In the genomic region with DNA sequence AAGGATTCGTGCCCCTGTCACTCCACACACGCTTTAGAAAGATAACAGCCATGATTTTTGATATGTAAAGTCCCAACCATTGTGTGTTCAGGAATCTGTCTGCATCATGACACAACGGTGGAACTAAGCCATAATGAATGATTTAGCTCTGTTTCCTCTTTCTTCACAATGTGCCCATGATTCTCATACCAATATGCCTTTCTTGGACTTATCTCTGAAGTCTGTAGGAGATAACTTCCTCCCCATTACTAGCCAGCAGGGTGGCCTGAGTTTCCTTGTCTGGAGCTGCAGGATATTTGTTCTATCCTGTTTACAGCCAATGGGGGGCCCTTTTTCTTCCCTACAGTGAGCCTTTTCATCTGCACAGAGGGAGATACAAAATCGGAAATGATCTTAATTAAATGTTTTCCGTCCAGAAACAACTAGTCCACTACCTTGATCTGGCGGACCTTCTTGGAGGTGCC, we compare ENCODE assay signal across 16 cellular contexts.
DNase-seq lines count a peak whose midpoint lies in the region; ATAC-seq, FAIRE-seq and TF ChIP-seq lines count a peak whose summit lies in the region.
"Had no signal": no experiment of that assay in that cellular context is flagged by ENCODE, and none has a peak within 500 bp of the region (broad histone marks: within the 10 kb centered on the region; RNA-seq: fewer than 3 reads in every experiment).

No MANE protein-coding gene starts in this region.

- H3K23ac ChIP-seq in neuronal stem cell (ENCODE audit: low read depth, low read length, poor library complexity), result no peak overlapping the region

- H3K4me3 ChIP-seq in HEK293 (ENCODE audit: low read depth, low read length) (no peak overlapping the region), fibroblast of the aortic adventitia (ENCODE audit: low read depth, low read length) (no peak overlapping the region), neuronal stem cell (ENCODE audit: low read length in 2 of 2) (no peak overlapping the region), psoas muscle (no peak overlapping the region)
- H3K4me3 ChIP-seq: gastrocnemius medialis, left lung, stomach had no signal

- H3K27me3 ChIP-seq in neuronal stem cell (ENCODE audit: control insufficient read depth in 3 of 3, insufficient read depth in 3 of 3, low read depth in 1 of 3, low read length in 3 of 3) (peaks cover 0 to 14% (median 0%) of the 10 kb centered on the region in 3 experiments), psoas muscle (ENCODE audit: insufficient read depth in 3 of 3, low read length in 2 of 3) (no peaks in the 10 kb centered on the region)
- H3K27me3 ChIP-seq: gastrocnemius medialis, left lung, stomach had no signal

- H3K4ac ChIP-seq in neuronal stem cell (ENCODE audit: low read length), result no peak overlapping the region

- no peaks in the 10 kb centered on the region for H3K79me1 ChIP-seq in neuronal stem cell (ENCODE audit: low read depth, low read length)

- no peak overlapping the region for H2AK5ac ChIP-seq in neuronal stem cell (ENCODE audit: low read depth, low read length)

- peak; percentile 71 for DNase-seq in fibroblast of the aortic adventitia (ENCODE audit: low read depth)
- DNase-seq in neuronal stem cell (ENCODE audit: low spot score), result peak; percentile 27
- DNase-seq in NCI-H1048 (lab: John Stamatoyannopoulos, UW), result no peak
- no peak for DNase-seq in psoas muscle
- no peak for DNase-seq in NCI-H2196 (lab: John Stamatoyannopoulos, UW; ENCODE audit: unreplicated experiment)
- DNase-seq: aorta; CD4-positive, CD25-positive, alpha-beta regulatory T cell; effector CD4-positive, alpha-beta T cell; gastrocnemius medialis; left lung; MV-4-11; natural killer cell; stomach had no signal

- POLR2A ChIA-PET in HEK293 (lab: Yijun Ruan, JAX), result no interaction called here

- H2BK120ac ChIP-seq in neuronal stem cell (ENCODE audit: low read depth, low read length), result no peak overlapping the region

- ATAC-seq in psoas muscle (no peak), HG03460 (IDR thresholded peaks at IDR 0.05; ENCODE audit: unreplicated experiment) (no peak)
- ATAC-seq: gastrocnemius medialis, left lung, natural killer cell had no signal

- no peak overlapping the region for H4K8ac ChIP-seq in neuronal stem cell (ENCODE audit: low read depth, low read length)

- no peaks in the 10 kb centered on the region for H3K36me3 ChIP-seq in HEK293 (ENCODE audit: control insufficient read depth in 2 of 2, insufficient read depth in 1 of 2, low read length in 2 of 2)
- peaks cover 0 to 10% of the 10 kb centered on the region in 2 donors for H3K36me3 ChIP-seq in neuronal stem cell (replicated peaks in 1 of 2; ENCODE audit: control insufficient read depth in 2 of 2, insufficient read depth in 2 of 2, low read length in 2 of 2)
- no peaks in the 10 kb centered on the region for H3K36me3 ChIP-seq in psoas muscle (ENCODE audit: insufficient read depth in 1 of 2, low read depth in 1 of 2)
- H3K36me3 ChIP-seq: gastrocnemius medialis, left lung, stomach had no signal

- H2BK12ac ChIP-seq in neuronal stem cell (ENCODE audit: low read length), result no peak overlapping the region

- intact Hi-C loops in psoas muscle (cut with DNase I), result no loop called here

- CTCF ChIA-PET in HEK293 (lab: Yijun Ruan, JAX), result interaction anchor here (0.5 to 0.6 kb wide), 2 partner anchors 54 to 156 kb away, joined by 3 to 6 read pairs; no protein-coding TSS in a partner anchor

- no peak overlapping the region for H2BK5ac ChIP-seq in neuronal stem cell (ENCODE audit: low read length)

- TF ChIP-seq CTCF in HEK293 (tag by site-specific recombination; IDR thresholded peaks at IDR 0.05) (no peak), fibroblast of the aortic adventitia (IDR thresholded peaks at IDR 0.05; ENCODE audit: insufficient read depth, low read length) (no peak), psoas muscle (IDR thresholded peaks at IDR 0.05) (no peak)

- H3K27ac ChIP-seq in HEK293 (ENCODE audit: extremely low read depth, low read depth, low read length) (peak overlapping the region; percentile 32; the same call in 1 of the 2 replicates), neuronal stem cell (replicated peaks; ENCODE audit: low read length) (no peak overlapping the region), psoas muscle (no peak overlapping the region)
- H3K27ac ChIP-seq: left lung, stomach had no signal

- H3K18ac ChIP-seq in neuronal stem cell (ENCODE audit: low read length), result no peak overlapping the region

- no peak overlapping the region for H2BK15ac ChIP-seq in neuronal stem cell (ENCODE audit: low read length)

- no CpG with 5 or more reads among the region's 6 CpGs for WGBS in neuronal stem cell (ENCODE audit: extremely low coverage in 2 of 2, insufficient read length in 2 of 2, insufficient replicate concordance in 1 of 2), 2 donors
- WGBS in psoas muscle, 3 donors, result 64 to 76% (median 67%) methylated on average over 6 of the region's 6 CpGs

- no peak overlapping the region for H4K91ac ChIP-seq in neuronal stem cell (ENCODE audit: low read depth, low read length, poor library complexity)

- H3K9me3 ChIP-seq in HEK293 (ENCODE audit: control insufficient read depth, insufficient read depth, low read depth, low read length) (no peaks in the 10 kb centered on the region), neuronal stem cell (replicated peaks in 1 of 2; ENCODE audit: control insufficient read depth in 2 of 2, insufficient read depth in 1 of 2, low read depth in 1 of 2, low read length in 2 of 2) (peaks cover 0 to 21% of the 10 kb centered on the region in 2 donors), psoas muscle (no peaks in the 10 kb centered on the region)
- H3K9me3 ChIP-seq: gastrocnemius medialis, left lung, stomach had no signal

- H3K4me1 ChIP-seq in HEK293 (ENCODE audit: control insufficient read depth, insufficient read depth, low read length) (peaks cover 13% of the 10 kb centered on the region), neuronal stem cell (ENCODE audit: control insufficient read depth in 2 of 2, insufficient read depth in 1 of 2, low read depth in 1 of 2, low read length in 2 of 2) (peaks cover 0 to 6% of the 10 kb centered on the region in 2 donors), psoas muscle (peaks cover 3% of the 10 kb centered on the region)
- H3K4me1 ChIP-seq: left lung, stomach had no signal

- H3K9ac ChIP-seq in neuronal stem cell (ENCODE audit: low read depth, low read length, poor library complexity), result no peak overlapping the region

- H3K4me2 ChIP-seq in neuronal stem cell (ENCODE audit: insufficient read depth, low read length, poor library complexity, severe bottlenecking), result no peak overlapping the region

- no peak overlapping the region for H3K14ac ChIP-seq in neuronal stem cell (ENCODE audit: low read length)

- FAIRE-seq in TTC549 (lab: Jason Lieb, UNC), result peak; percentile 99

- no peak overlapping the region for H2AFZ ChIP-seq in neuronal stem cell (ENCODE audit: low read length)

TF ChIP-seq in HEK293, 187 proteins besides CTCF, POLR2A, EP300 and RAD21 (continues in another document):
- TF ChIP-seq, protein P1, sequence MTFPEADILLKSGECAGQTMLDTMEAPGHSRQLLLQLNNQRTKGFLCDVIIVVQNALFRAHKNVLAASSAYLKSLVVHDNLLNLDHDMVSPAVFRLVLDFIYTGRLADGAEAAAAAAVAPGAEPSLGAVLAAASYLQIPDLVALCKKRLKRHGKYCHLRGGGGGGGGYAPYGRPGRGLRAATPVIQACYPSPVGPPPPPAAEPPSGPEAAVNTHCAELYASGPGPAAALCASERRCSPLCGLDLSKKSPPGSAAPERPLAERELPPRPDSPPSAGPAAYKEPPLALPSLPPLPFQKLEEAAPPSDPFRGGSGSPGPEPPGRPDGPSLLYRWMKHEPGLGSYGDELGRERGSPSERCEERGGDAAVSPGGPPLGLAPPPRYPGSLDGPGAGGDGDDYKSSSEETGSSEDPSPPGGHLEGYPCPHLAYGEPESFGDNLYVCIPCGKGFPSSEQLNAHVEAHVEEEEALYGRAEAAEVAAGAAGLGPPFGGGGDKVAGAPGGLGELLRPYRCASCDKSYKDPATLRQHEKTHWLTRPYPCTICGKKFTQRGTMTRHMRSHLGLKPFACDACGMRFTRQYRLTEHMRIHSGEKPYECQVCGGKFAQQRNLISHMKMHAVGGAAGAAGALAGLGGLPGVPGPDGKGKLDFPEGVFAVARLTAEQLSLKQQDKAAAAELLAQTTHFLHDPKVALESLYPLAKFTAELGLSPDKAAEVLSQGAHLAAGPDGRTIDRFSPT (tag by site-specific recombination; IDR thresholded peaks at IDR 0.05), result 0 out of 2 replicates have a peak, but pooled peaks have one; percentile 11
- TF ChIP-seq ZNF37A (tag by site-specific recombination; IDR thresholded peaks at IDR 0.05) (no peak), ZNF211 (tag by site-specific recombination; IDR thresholded peaks at IDR 0.05; ENCODE audit: low read depth) (no peak), MEIS1 (CRISPR knock-in tag; IDR thresholded peaks at IDR 0.05; ENCODE audit: borderline replicate concordance) (no peak), TCF7L2 (IDR thresholded peaks at IDR 0.05; ENCODE audit: borderline replicate concordance, low read depth, low read length) (peak; percentile 89; the same call in 1 of the 2 replicates), GLIS1 (tag by site-specific recombination; IDR thresholded peaks at IDR 0.05) (peak; percentile 46; the same call in 1 of the 2 replicates), ZBTB11 (tag by site-specific recombination; conservative IDR thresholded peaks at IDR 0.05; ENCODE audit: low read depth) (peak; percentile 74), ZNF660 (tag by site-specific recombination; IDR thresholded peaks at IDR 0.05) (0 out of 2 replicates have a peak, but pooled peaks have one; percentile 38)

Comparison
In these comparisons a context has a peak if more than half of its experiments do, and no peak if none do; other contexts are left out.
1. DNase-seq: peak in fibroblast of the aortic adventitia (single experiment) and neuronal stem cell (single experiment); none in NCI-H1048 (single experiment), psoas muscle (0 of 2) and NCI-H2196 (single experiment).